ENCODE assay signal across 22 cellular contexts in the genomic region with DNA sequence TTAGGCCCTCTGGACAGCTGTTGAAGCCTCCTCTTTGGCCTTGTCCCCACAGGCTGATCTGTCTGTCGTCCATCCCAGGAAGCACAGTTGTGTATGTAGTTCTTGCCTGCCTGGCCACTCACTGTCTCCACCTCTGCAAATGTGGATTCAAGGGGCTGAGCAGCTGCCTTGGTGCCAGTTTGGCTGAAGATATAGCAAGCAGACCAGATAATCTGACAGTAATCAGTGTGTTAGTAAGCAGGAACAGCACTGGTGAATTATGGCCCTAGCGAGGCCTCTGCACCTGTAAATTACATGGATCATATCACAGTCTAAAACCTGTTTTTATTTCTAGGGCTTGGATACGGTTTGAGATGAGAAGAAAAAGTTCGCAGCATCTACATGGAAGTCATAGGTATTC.
"Had no signal": no experiment of that assay in that cellular context is flagged by ENCODE, and none has a peak within 500 bp of the region (broad histone marks: within the 10 kb centered on the region; RNA-seq: fewer than 3 reads in every experiment).

No MANE protein-coding gene starts in this region.

- H3K27ac ChIP-seq: breast epithelium, epithelial cell of prostate, esophagus squamous epithelium, left lung, lower lobe of right lung, testis, transverse colon had no signal

- H3K4me3 ChIP-seq: breast epithelium, esophagus squamous epithelium, left lung, lower lobe of right lung, testis, transverse colon had no signal

- H3K36me3 ChIP-seq: breast epithelium, esophagus squamous epithelium, left lung, lower lobe of right lung, transverse colon had no signal

- H3K9me3 ChIP-seq: breast epithelium, esophagus squamous epithelium, left lung, lower lobe of right lung, testis, transverse colon had no signal

- H3K27me3 ChIP-seq: testis, transverse colon had no signal

- DNase-seq: activated CD4-positive, alpha-beta T cell treated with anti-CD3 and anti-CD28 coated beads for 4 hours; activated CD4-positive, alpha-beta T cell treated with anti-CD3 and anti-CD28 coated beads, Interleukin-2, amount 50 U/mL, for 4 hours; activated naive CD4-positive, alpha-beta T cell; activated T-cell treated with anti-CD3 and anti-CD28 coated beads for 4 hours; activated T-cell treated with anti-CD3 and anti-CD28 coated beads, Interleukin-2, amount 50 U/mL, for 72 hours; central memory CD4-positive, alpha-beta T cell; esophagus squamous epithelium; foreskin melanocyte; left lung; lower lobe of right lung; mesenchymal stem cell; natural killer cell; posterior cingulate gyrus; right cardiac atrium; stimulated activated CD4-positive, alpha-beta T cell treated with anti-CD3 and anti-CD28 coated beads, Interleukin-12 subunit alpha, Interleukin-12 subunit beta, amount 100 ng/mL, for 4 hours; stimulated activated CD4-positive, alpha-beta T cell treated with anti-CD3 and anti-CD28 coated beads, Interleukin-4, amount 100 ng/mL, for 1 hour; stimulated activated naive CD8-positive, alpha-beta T cell treated with anti-CD3 and anti-CD28 coated beads, Interleukin-15, Interleukin-2, amounts not matched to agents 100 U/mL and 50 U/mL, for 24 hours; testis; transverse colon had no signal

- H3K4me1 ChIP-seq: breast epithelium, esophagus squamous epithelium, left lung, lower lobe of right lung, testis, transverse colon had no signal

- ATAC-seq: activated naive CD4-positive, alpha-beta T cell treated with anti-CD3 and anti-CD28 coated beads, Interleukin-2, amount 50 U/mL, for 72 hours; activated T-cell treated with anti-CD3 and anti-CD28 coated beads, Interleukin-2, amount 50 U/mL, for 72 hours; left lung; lower lobe of right lung; natural killer cell; right cardiac atrium; stimulated activated naive CD8-positive, alpha-beta T cell treated with anti-CD3 and anti-CD28 coated beads, Interleukin-15, Interleukin-2, amounts not matched to agents 100 U/mL and 50 U/mL, for 24 hours had no signal
